1 cellular context compared by ENCODE assay signal in the genomic region with DNA sequence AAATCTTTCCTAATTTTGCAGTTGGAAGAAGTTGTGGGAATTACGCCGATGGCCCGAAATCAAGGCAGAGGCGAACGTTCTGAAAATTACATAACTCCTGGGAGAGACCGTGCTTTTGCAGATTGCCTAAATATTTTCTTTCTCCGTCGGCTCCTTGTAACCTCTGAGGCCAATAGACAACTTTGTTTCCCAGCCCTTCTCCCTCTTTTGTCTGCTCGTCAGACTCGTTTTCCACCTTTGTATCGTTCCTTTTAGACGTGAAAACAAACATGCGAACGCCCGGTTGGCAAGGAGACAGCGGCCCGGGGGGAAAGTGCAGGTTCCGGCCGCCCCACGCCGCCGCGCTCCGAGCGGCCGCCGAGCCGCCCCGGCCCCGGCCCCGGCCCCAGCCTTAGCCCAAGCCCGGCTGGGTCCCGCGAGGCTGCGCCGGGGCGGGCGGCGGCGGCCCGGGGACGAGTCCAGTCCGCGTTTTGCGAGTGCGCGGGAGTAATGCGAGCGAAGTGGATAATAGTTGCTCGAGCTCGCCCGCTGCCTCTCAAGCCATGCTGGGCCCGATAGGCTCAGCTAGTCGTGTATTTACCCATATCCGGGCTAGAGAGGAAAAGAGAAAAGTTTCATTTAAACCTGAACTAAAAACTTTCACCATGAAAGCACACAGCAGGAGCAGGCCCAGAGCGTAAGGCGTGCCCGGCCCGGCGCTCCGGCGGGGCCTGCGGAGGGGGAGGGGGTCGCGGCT.
TF ChIP-seq lines count a peak whose summit lies in the region.

TSS of gene ARID1B (plus strand) at position 538 of the 736 bp plus-strand sequence. CDS start 303 bp downstream, outside the sequence.

TF ChIP-seq in K562, 482 proteins besides CTCF, POLR2A, EP300 and RAD21 (continued from another document and continues in another):
- peak; percentile 69; the same call in 1 of the 2 replicates for TF ChIP-seq ZBTB9 (CRISPR knock-in tag; IDR thresholded peaks at IDR 0.05)
- TF ChIP-seq, protein P1, sequence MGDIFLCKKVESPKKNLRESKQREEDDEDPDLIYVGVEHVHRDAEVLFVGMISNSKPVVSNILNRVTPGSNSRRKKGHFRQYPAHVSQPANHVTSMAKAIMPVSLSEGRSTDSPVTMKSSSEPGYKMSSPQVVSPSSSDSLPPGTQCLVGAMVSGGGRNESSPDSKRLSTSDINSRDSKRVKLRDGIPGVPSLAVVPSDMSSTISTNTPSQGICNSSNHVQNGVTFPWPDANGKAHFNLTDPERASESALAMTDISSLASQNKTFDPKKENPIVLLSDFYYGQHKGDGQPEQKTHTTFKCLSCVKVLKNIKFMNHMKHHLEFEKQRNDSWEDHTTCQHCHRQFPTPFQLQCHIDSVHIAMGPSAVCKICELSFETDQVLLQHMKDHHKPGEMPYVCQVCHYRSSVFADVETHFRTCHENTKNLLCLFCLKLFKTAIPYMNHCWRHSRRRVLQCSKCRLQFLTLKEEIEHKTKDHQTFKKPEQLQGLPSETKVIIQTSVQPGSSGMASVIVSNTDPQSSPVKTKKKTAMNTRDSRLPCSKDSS (IDR thresholded peaks at IDR 0.05; ENCODE audit: low read depth, partially characterized antibody) = no peak
- no peak for TF ChIP-seq ZBED1 (IDR thresholded peaks at IDR 0.05)
- TF ChIP-seq CXXC5 (CRISPR knock-in tag; IDR thresholded peaks at IDR 0.05) = peak; percentile 77
- peak; percentile 59 for TF ChIP-seq SMAD4 (CRISPR knock-in tag; conservative IDR thresholded peaks at IDR 0.05)
- TF ChIP-seq, protein P2, sequence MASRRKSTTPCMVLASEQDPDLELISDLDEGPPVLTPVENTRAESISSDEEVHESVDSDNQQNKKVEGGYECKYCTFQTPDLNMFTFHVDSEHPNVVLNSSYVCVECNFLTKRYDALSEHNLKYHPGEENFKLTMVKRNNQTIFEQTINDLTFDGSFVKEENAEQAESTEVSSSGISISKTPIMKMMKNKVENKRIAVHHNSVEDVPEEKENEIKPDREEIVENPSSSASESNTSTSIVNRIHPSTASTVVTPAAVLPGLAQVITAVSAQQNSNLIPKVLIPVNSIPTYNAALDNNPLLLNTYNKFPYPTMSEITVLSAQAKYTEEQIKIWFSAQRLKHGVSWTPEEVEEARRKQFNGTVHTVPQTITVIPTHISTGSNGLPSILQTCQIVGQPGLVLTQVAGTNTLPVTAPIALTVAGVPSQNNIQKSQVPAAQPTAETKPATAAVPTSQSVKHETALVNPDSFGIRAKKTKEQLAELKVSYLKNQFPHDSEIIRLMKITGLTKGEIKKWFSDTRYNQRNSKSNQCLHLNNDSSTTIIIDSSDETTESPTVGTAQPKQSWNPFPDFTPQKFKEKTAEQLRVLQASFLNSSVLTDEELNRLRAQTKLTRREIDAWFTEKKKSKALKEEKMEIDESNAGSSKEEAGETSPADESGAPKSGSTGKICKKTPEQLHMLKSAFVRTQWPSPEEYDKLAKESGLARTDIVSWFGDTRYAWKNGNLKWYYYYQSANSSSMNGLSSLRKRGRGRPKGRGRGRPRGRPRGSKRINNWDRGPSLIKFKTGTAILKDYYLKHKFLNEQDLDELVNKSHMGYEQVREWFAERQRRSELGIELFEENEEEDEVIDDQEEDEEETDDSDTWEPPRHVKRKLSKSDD (conservative IDR thresholded peaks at IDR 0.05; ENCODE audit: low read length) = 0 out of 2 replicates have a peak, but pooled peaks have one; percentile 2
- peak; percentile 48 for TF ChIP-seq EP400 (IDR thresholded peaks at IDR 0.05)
- TF ChIP-seq ZNF253 (CRISPR knock-in tag; conservative IDR thresholded peaks at IDR 0.05) = no peak
- TF ChIP-seq ZBTB49 (CRISPR knock-in tag; IDR thresholded peaks at IDR 0.05; ENCODE audit: borderline replicate concordance) = no peak
- TF ChIP-seq, protein P3, sequence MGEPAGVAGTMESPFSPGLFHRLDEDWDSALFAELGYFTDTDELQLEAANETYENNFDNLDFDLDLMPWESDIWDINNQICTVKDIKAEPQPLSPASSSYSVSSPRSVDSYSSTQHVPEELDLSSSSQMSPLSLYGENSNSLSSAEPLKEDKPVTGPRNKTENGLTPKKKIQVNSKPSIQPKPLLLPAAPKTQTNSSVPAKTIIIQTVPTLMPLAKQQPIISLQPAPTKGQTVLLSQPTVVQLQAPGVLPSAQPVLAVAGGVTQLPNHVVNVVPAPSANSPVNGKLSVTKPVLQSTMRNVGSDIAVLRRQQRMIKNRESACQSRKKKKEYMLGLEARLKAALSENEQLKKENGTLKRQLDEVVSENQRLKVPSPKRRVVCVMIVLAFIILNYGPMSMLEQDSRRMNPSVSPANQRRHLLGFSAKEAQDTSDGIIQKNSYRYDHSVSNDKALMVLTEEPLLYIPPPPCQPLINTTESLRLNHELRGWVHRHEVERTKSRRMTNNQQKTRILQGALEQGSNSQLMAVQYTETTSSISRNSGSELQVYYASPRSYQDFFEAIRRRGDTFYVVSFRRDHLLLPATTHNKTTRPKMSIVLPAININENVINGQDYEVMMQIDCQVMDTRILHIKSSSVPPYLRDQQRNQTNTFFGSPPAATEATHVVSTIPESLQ (CRISPR knock-in tag; IDR thresholded peaks at IDR 0.05) = no peak
- no peak for TF ChIP-seq PURB (CRISPR knock-in tag; IDR thresholded peaks at IDR 0.05; ENCODE audit: low read depth)
- TF ChIP-seq ID3 (CRISPR knock-in tag; IDR thresholded peaks at IDR 0.05) = no peak
- TF ChIP-seq ID3 (tag; IDR thresholded peaks at IDR 0.05) = no peak
- TF ChIP-seq ZNF282 (CRISPR knock-in tag; IDR thresholded peaks at IDR 0.05) = no peak
- peak; percentile 51 for TF ChIP-seq L3MBTL2 (IDR thresholded peaks at IDR 0.05)
- TF ChIP-seq TGIF2 (CRISPR knock-in tag; IDR thresholded peaks at IDR 0.05) = peak; percentile 45; the same call in 1 of the 2 replicates
- TF ChIP-seq MTA3 (IDR thresholded peaks at IDR 0.05; ENCODE audit: borderline replicate concordance) = 0 out of 2 replicates have a peak, but pooled peaks have one; percentile 36
- TF ChIP-seq CREB1 (IDR thresholded peaks at IDR 0.05) = 0 out of 2 replicates have a peak, but pooled peaks have one; percentile 24
- TF ChIP-seq CREB1 (CRISPR knock-in tag; IDR thresholded peaks at IDR 0.05) = peak; percentile 28; the same call in 1 of the 2 replicates
- TF ChIP-seq MIER1 (IDR thresholded peaks at IDR 0.05; ENCODE audit: low read depth) = no peak
- TF ChIP-seq BRCA1 (IDR thresholded peaks at IDR 0.05) = no peak
- no peak for TF ChIP-seq BRCA1 (CRISPR knock-in tag; IDR thresholded peaks at IDR 0.05)
- TF ChIP-seq, protein P4, sequence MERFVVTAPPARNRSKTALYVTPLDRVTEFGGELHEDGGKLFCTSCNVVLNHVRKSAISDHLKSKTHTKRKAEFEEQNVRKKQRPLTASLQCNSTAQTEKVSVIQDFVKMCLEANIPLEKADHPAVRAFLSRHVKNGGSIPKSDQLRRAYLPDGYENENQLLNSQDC (CRISPR knock-in tag; IDR thresholded peaks at IDR 0.05) = no peak
- no peak for TF ChIP-seq NR2C2 (CRISPR knock-in tag; IDR thresholded peaks at IDR 0.05)
- TF ChIP-seq NR2C2 (tag; IDR thresholded peaks at IDR 0.05) = peak; percentile 68
- TF ChIP-seq REST (CRISPR knock-in tag; IDR thresholded peaks at IDR 0.05; ENCODE audit: low read depth) = 0 out of 2 replicates have a peak, but pooled peaks have one; percentile 40
- TF ChIP-seq SMARCC2 (IDR thresholded peaks at IDR 0.05; ENCODE audit: low read depth) = no peak
- TF ChIP-seq ATF7 (IDR thresholded peaks at IDR 0.05) = 0 out of 2 replicates have a peak, but pooled peaks have one; percentile 3
